1 cellular context compared by ENCODE assay signal in the genomic region with DNA sequence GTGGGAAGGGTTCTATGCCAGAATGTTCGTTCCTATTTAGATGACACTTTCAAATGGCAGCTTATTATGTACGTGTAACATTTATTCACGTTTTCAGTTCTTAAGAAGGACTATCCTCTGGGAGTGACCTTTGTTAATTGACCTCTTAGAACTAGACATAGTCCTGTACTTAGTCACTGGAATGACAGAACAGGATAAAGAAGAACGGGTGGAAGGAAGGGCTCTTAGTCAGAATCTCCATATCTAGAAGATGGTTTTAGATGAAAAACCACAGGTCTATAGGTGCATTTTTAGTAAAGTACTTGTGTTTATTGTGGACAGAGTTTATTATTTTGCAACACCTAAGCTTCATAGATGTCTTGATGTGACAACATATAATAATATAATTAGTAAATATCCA.
TF ChIP-seq lines count a peak whose summit lies in the region.

No MANE protein-coding gene starts in this region.

TF ChIP-seq in endothelial cell of umbilical vein, 7 proteins besides CTCF, POLR2A, EP300 and RAD21 (continued from another document):
- TF ChIP-seq MYC (IDR thresholded peaks at IDR 0.05; ENCODE audit: low read depth, low read length) (no peak), GATA2 (IDR thresholded peaks at IDR 0.05; ENCODE audit: insufficient read depth, insufficient read length, low read depth, low read length) (peak; percentile 55), FOS (IDR thresholded peaks at IDR 0.05; ENCODE audit: borderline replicate concordance, insufficient read depth, low read length) (peak; percentile 76)
